8 cellular contexts compared by ENCODE assay signal in genomic region chr16:47553853-47554564, GRCh38.
"Had no signal": no experiment of that assay in that cellular context is flagged by ENCODE, and none has a peak within 500 bp of the region (broad histone marks: within the 10 kb centered on the region; RNA-seq: fewer than 3 reads in every experiment).

No MANE protein-coding gene starts in this region.

- H3K4me3 ChIP-seq: GM12878 had no signal

- ATAC-seq: GM12878 had no signal

- DNase-seq: GDM1, GF-D8 had no signal

- FAIRE-seq: G401.6, GM12878, GM12891, GM12892, GM18507, GM19239 had no signal
